Comparison of ENCODE assay signal across 10 cellular contexts in the genomic region with DNA sequence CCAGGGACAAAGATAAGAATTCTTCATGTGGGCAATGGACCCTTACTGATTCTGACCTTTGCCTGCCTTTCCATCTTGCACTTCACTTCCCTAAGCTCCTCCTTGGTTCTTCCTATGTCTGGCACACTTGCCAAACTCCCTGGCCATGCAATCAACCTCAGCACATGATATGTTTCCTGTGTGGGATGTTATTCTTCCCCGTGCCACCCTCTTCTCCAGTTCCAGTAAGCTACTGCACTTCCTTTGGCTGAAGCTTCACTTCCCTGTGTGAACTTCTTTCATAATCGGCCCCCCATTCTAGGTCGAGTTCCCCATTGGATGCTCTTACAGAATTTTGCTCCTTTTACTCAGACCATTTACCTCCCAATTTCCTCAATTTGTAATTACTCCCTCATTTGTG. TPM values are rescaled to one million over a fixed set of nuclear protein-coding genes. Genes with fewer than 3 reads are reported as not detected.
DNase-seq lines count a peak whose midpoint lies in the region; ATAC-seq and TF ChIP-seq lines count a peak whose summit lies in the region.
"Had no signal": no experiment of that assay in that cellular context is flagged by ENCODE, and none has a peak within 500 bp of the region (broad histone marks: within the 10 kb centered on the region; RNA-seq: fewer than 3 reads in every experiment).

No MANE protein-coding gene starts in this region.

- no peaks in the 10 kb centered on the region for H3K27me3 ChIP-seq in heart right ventricle

- no peak for ATAC-seq in stimulated activated naive CD8-positive, alpha-beta T cell treated with anti-CD3 and anti-CD28 coated beads, Interleukin-15, Interleukin-2, amounts not matched to agents 100 U/mL and 50 U/mL, for 24 hours
- ATAC-seq in heart right ventricle (peak; percentile 30 to 77 (median 72)), HG03432 (IDR thresholded peaks at IDR 0.05; ENCODE audit: unreplicated experiment) (no peak), HG03139 (IDR thresholded peaks at IDR 0.05; ENCODE audit: unreplicated experiment) (no peak)
- ATAC-seq: HCT116 had no signal

- no peak for DNase-seq in stimulated activated naive CD8-positive, alpha-beta T cell treated with anti-CD3 and anti-CD28 coated beads, Interleukin-15, Interleukin-2, amounts not matched to agents 100 U/mL and 50 U/mL, for 24 hours
- DNase-seq in SIG-M5 treated with dmso at 0.1 percent for 504 hours (lab: John Stamatoyannopoulos, UW; ENCODE audit: unreplicated experiment) (peak; percentile 96), heart right ventricle (no peak), DMS114 treated with DMSO at 0.1 percent for 48 hours (lab: John Stamatoyannopoulos, UW; ENCODE audit: unreplicated experiment) (no peak), NCI-H1694 (lab: John Stamatoyannopoulos, UW) (no peak)
- DNase-seq: occipital lobe had no signal

- no peak for TF ChIP-seq CTCF in heart right ventricle (IDR thresholded peaks at IDR 0.05)

- no peaks in the 10 kb centered on the region for H3K9me3 Mint-ChIP-seq in stimulated activated naive CD8-positive, alpha-beta T cell treated with anti-CD3 and anti-CD28 coated beads, Interleukin-15, Interleukin-2, amounts not matched to agents 100 ng/mL and 50 ng/mL, for 24 hours

- H3K27ac ChIP-seq in heart right ventricle: peak overlapping the region in 1 of 10 donors; percentile 76

- H3K4me1 ChIP-seq in heart right ventricle: peaks cover 0 to 36% (median 0%) of the 10 kb centered on the region in 9 donors

- peak overlapping the region; percentile 21 for H3K27ac Mint-ChIP-seq in stimulated activated naive CD8-positive, alpha-beta T cell treated with anti-CD3 and anti-CD28 coated beads, Interleukin-15, Interleukin-2, amounts not matched to agents 100 ng/mL and 50 ng/mL, for 24 hours

- H3K4me3 Mint-ChIP-seq in stimulated activated naive CD8-positive, alpha-beta T cell treated with anti-CD3 and anti-CD28 coated beads, Interleukin-15, Interleukin-2, amounts not matched to agents 100 ng/mL and 50 ng/mL, for 24 hours: peak overlapping the region; percentile 83

- H3K4me1 Mint-ChIP-seq in stimulated activated naive CD8-positive, alpha-beta T cell treated with anti-CD3 and anti-CD28 coated beads, Interleukin-15, Interleukin-2, amounts not matched to agents 100 ng/mL and 50 ng/mL, for 24 hours (ENCODE audit: low read depth): peaks cover 44% of the 10 kb centered on the region

- no peaks in the 10 kb centered on the region for H3K36me3 ChIP-seq in heart right ventricle

- no peak overlapping the region for H3K4me3 ChIP-seq in heart right ventricle

- H3K9me3 ChIP-seq in heart right ventricle: no peaks in the 10 kb centered on the region

- H3K27me3 Mint-ChIP-seq in stimulated activated naive CD8-positive, alpha-beta T cell treated with anti-CD3 and anti-CD28 coated beads, Interleukin-15, Interleukin-2, amounts not matched to agents 100 ng/mL and 50 ng/mL, for 24 hours: no peaks in the 10 kb centered on the region

- WGBS in heart right ventricle, 2 donors: 63 to 70% methylated on average over 3 of the region's 3 CpGs

- intact Hi-C loops in heart right ventricle (cut with DNase I): no loop called here

- no peaks in the 10 kb centered on the region for H3K36me3 Mint-ChIP-seq in stimulated activated naive CD8-positive, alpha-beta T cell treated with anti-CD3 and anti-CD28 coated beads, Interleukin-15, Interleukin-2, amounts not matched to agents 100 ng/mL and 50 ng/mL, for 24 hours (ENCODE audit: low read depth)

RNA-seq across cellular contexts. Expression of a gene that starts 10.7 kb away (rescaled TPM):
- 10 to 100 TPM; 17.8 to 31.8 (median 22.0) TPM for total RNA-seq in heart right ventricle
- 10 to 100 TPM in 1 of 2 donors, 1 to 10 TPM in 1; 9.2 to 14.3 TPM for polyA plus RNA-seq in heart right ventricle

Comparison
In these comparisons a context has a peak if more than half of its experiments do, and no peak if none do; other contexts are left out.
1. ATAC-seq: peak in heart right ventricle (8 of 8); none in stimulated activated naive CD8-positive, alpha-beta T cell treated with anti-CD3 and anti-CD28 coated beads, Interleukin-15, Interleukin-2, amounts not matched to agents 100 U/mL and 50 U/mL, for 24 hours (single experiment), HG03432 (single experiment) and HG03139 (single experiment).